ENCODE assay signal across 8 cellular contexts in the genomic region with DNA sequence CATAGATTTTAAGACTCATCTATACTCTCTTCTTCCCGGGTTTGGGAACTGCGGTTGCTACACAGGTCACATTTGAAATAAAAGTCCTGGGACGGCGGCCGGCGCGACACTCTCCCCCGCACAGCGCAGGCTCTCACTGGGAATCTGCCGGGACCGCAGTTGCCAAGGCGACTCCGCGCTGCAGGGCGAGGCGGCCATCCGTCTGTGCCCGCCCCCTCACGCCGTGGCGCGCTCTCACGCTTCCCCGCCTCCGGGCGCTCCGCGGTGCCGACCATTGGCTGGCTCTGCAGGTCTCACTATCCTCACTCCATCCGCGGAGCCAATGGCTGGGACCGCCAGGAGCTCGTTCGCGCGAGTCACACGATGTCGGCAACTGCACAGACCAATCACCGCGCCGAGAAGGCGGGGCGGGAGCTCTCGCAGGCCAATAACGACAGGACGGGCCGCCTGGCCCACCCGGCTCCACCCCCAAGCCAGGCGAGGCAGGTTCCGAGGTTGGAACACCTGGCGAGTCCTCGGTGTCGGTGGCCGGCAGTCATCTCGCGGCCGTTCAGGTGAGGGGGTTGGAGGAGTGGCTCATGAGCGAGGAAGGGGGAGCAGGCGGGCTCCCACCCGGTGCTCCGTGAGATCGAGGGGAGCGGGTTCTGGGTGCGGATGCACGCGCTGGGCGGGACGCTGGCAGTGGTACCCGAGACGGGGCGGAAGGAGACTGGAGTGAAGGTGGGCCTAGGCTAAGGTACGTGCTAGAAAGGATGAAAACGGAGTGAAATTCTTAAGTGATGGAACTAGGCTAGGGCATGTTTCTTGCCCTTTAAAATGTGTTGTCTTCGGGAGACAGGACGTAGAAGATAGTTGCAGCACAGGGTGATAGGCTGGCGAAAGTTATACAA. TPM values are rescaled to one million over a fixed set of nuclear protein-coding genes. Genes with fewer than 3 reads are reported as not detected.
A peak's percentile ranks its signal among the peaks of the same experiment; 100 is the strongest.
DNase-seq lines count a peak whose midpoint lies in the region; ATAC-seq and TF ChIP-seq lines count a peak whose summit lies in the region.

Gene MSMO1, plus strand, starts transcription at position 459 of the 890 bp plus-strand sequence. CDS start 5,702 bp downstream, outside the sequence.

- peak; percentile 97 to 99 (median 98) for DNase-seq in CD4-positive, alpha-beta memory T cell
- DNase-seq in HK-2 (ENCODE audit: unreplicated experiment) (peak; percentile 99), NCI-H82 treated with DMSO at 0.1 percent for 48 hours (lab: John Stamatoyannopoulos, UW; ENCODE audit: unreplicated experiment) (peak; percentile 78)
- peak; percentile 99 for DNase-seq in activated CD4-positive, alpha-beta memory T cell treated with anti-CD3 and anti-CD28 coated beads for 36 hours
- DNase-seq in stimulated activated CD4-positive, alpha-beta T cell treated with anti-CD3 and anti-CD28 coated beads, Interleukin-4, amount 100 ng/mL, for 24 hours, result peak; percentile 99

- no peaks in the 10 kb centered on the region for H3K27me3 Mint-ChIP-seq in CD4-positive, alpha-beta memory T cell
- H3K27me3 Mint-ChIP-seq in activated CD4-positive, alpha-beta memory T cell treated with anti-CD3 and anti-CD28 coated beads for 36 hours, result no peaks in the 10 kb centered on the region

- no peaks in the 10 kb centered on the region for H3K36me3 ChIP-seq in CD4-positive, alpha-beta memory T cell (ENCODE audit: insufficient read depth, low read length)
- H3K36me3 ChIP-seq in duodenal mucosa (ENCODE audit: control insufficient read depth in 1 of 2, insufficient read depth in 2 of 2, low read length in 2 of 2) (no peaks in the 10 kb centered on the region), liver (ENCODE audit: control insufficient read depth in 4 of 4, insufficient read depth in 3 of 4, low read depth in 1 of 4, low read length in 3 of 4) (no peaks in the 10 kb centered on the region)

- peak; percentile 10 to 23 for TF ChIP-seq RAD21 in liver (IDR thresholded peaks at IDR 0.05)

- intact Hi-C loops in CD4-positive, alpha-beta memory T cell (cut with micrococcal nuclease), result loop anchor here (1.0 to 10.0 kb wide), 6 partner anchors 73 to 1833 kb away; partner anchors contain the start of genes KLHL2, TMA16 and TMEM192
- intact Hi-C loops in activated CD4-positive, alpha-beta memory T cell treated with anti-CD3 and anti-CD28 coated beads for 36 hours (cut with micrococcal nuclease), result loop anchor here (1.0 to 2.0 kb wide), 6 partner anchors 25 to 371 kb away; partner anchors contain the start of genes KLHL2 and TMEM192

- peak within 1 kb of the TSS; percentile 74 to 96 for H3K4me3 ChIP-seq in CD4-positive, alpha-beta memory T cell (ENCODE audit: low read length in 2 of 2)
- H3K4me3 ChIP-seq in duodenal mucosa (ENCODE audit: low read depth in 1 of 2, low read length in 2 of 2) (peak within 1 kb of the TSS; percentile 86 to 95), liver (ENCODE audit: low read depth in 1 of 3, low read length in 3 of 3) (peak within 1 kb of the TSS; percentile 68 to 95 (median 93))

- no peak within 1 kb of the TSS for H3K4me3 Mint-ChIP-seq in CD4-positive, alpha-beta memory T cell
- no peak within 1 kb of the TSS for H3K4me3 Mint-ChIP-seq in activated CD4-positive, alpha-beta memory T cell treated with anti-CD3 and anti-CD28 coated beads for 36 hours

- no peaks in the 10 kb centered on the region for H3K9me3 Mint-ChIP-seq in CD4-positive, alpha-beta memory T cell
- H3K9me3 Mint-ChIP-seq in activated CD4-positive, alpha-beta memory T cell treated with anti-CD3 and anti-CD28 coated beads for 36 hours, result no peaks in the 10 kb centered on the region

- peak; percentile 98 for ATAC-seq in GM19455 (IDR thresholded peaks at IDR 0.05; ENCODE audit: unreplicated experiment)

- under 1% methylated on average over 76 of the region's 76 CpGs for WGBS in liver

- TF ChIP-seq CTCF in liver (IDR thresholded peaks at IDR 0.05; ENCODE audit: low read depth, low read length, missing input control), result no peak

- no peak within 1 kb of the TSS for H3K27ac Mint-ChIP-seq in CD4-positive, alpha-beta memory T cell
- no peak within 1 kb of the TSS for H3K27ac Mint-ChIP-seq in activated CD4-positive, alpha-beta memory T cell treated with anti-CD3 and anti-CD28 coated beads for 36 hours

- peak within 1 kb of the TSS; percentile 74 for H3K27ac ChIP-seq in CD4-positive, alpha-beta memory T cell (ENCODE audit: low read depth, low read length)
- peak within 1 kb of the TSS; percentile 73 for H3K27ac ChIP-seq in duodenal mucosa (ENCODE audit: low read depth, low read length)
- peak within 1 kb of the TSS; percentile 94 to 97 for H3K27ac ChIP-seq in liver (ENCODE audit: low read depth in 1 of 2, low read length in 2 of 2)

- H3K9ac ChIP-seq in duodenal mucosa (ENCODE audit: low read depth in 1 of 2, low read length in 2 of 2) (peak within 1 kb of the TSS; percentile 78 to 97), liver (ENCODE audit: low read depth in 1 of 2, low read length in 2 of 2) (peak within 1 kb of the TSS; percentile 92 to 99)

- CTCF ChIA-PET in CD4-positive, alpha-beta memory T cell (lab: Charles Lee; ENCODE audit: partially characterized antibody), result interaction anchor here (1.0 to 4.5 kb wide), 3 partner anchors 18 to 215 kb away, joined by 3 to 19 read pairs (median 6); partner anchors contain the start of gene TMEM192
- CTCF ChIA-PET in activated CD4-positive, alpha-beta memory T cell treated with anti-CD3 and anti-CD28 coated beads for 36 hours (lab: Charles Lee), result interaction anchor here (0.7 to 2.1 kb wide), 4 partner anchors 18 to 215 kb away, joined by 3 to 12 read pairs (median 8); partner anchors contain the start of genes CPE and TMEM192

- H3K36me3 Mint-ChIP-seq in CD4-positive, alpha-beta memory T cell, result peaks cover 0 to 14% of the 10 kb centered on the region in 2 donors
- peaks cover 23% of the 10 kb centered on the region for H3K36me3 Mint-ChIP-seq in activated CD4-positive, alpha-beta memory T cell treated with anti-CD3 and anti-CD28 coated beads for 36 hours

- H3K27me3 ChIP-seq in CD4-positive, alpha-beta memory T cell (ENCODE audit: insufficient read depth, low read length), result no peaks in the 10 kb centered on the region
- H3K27me3 ChIP-seq in duodenal mucosa (ENCODE audit: control insufficient read depth in 1 of 2, insufficient read depth in 2 of 2, low read length in 2 of 2) (no peaks in the 10 kb centered on the region), liver (ENCODE audit: control insufficient read depth in 4 of 4, insufficient read depth in 4 of 4, low read length in 3 of 4) (no peaks in the 10 kb centered on the region)

- POLR2A ChIA-PET in CD4-positive, alpha-beta memory T cell (lab: Charles Lee; ENCODE audit: partially characterized antibody), result interaction anchor here (0.6 to 3.7 kb wide), 11 partner anchors 12 to 1833 kb away, joined by 3 to 27 read pairs (median 4); partner anchors contain the start of genes TMA16 and TMEM192
- POLR2A ChIA-PET in activated CD4-positive, alpha-beta memory T cell treated with anti-CD3 and anti-CD28 coated beads for 36 hours (lab: Charles Lee), result interaction anchor here (1.0 kb wide), 2 partner anchors 120 to 137 kb away, joined by 3 to 4 read pairs; partner anchors contain the start of gene KLHL2

- peaks cover 21 to 38% (median 28%) of the 10 kb centered on the region in 4 donors for H3K4me1 Mint-ChIP-seq in CD4-positive, alpha-beta memory T cell
- peaks cover 37% of the 10 kb centered on the region for H3K4me1 Mint-ChIP-seq in activated CD4-positive, alpha-beta memory T cell treated with anti-CD3 and anti-CD28 coated beads for 36 hours (ENCODE audit: low read depth)

- no peaks in the 10 kb centered on the region for H3K9me3 ChIP-seq in CD4-positive, alpha-beta memory T cell (ENCODE audit: control insufficient read depth in 1 of 2, low read length in 2 of 2)
- no peaks in the 10 kb centered on the region for H3K9me3 ChIP-seq in duodenal mucosa (ENCODE audit: control insufficient read depth in 1 of 2, low read length in 2 of 2)
- H3K9me3 ChIP-seq in liver (ENCODE audit: control insufficient read depth in 4 of 4, low read length in 3 of 4), result no peaks in the 10 kb centered on the region

- peaks cover 51% of the 10 kb centered on the region for H3K4me1 ChIP-seq in CD4-positive, alpha-beta memory T cell (ENCODE audit: insufficient read depth, low read length)
- peaks cover 29% of the 10 kb centered on the region in 2 donors for H3K4me1 ChIP-seq in duodenal mucosa (ENCODE audit: control insufficient read depth in 1 of 2, insufficient read depth in 2 of 2, low read length in 2 of 2)
- peaks cover 2 to 39% (median 16%) of the 10 kb centered on the region in 4 donors for H3K4me1 ChIP-seq in liver (ENCODE audit: control insufficient read depth in 4 of 4, insufficient read depth in 4 of 4, low read length in 3 of 4)

TF ChIP-seq in liver, 16 proteins besides CTCF, POLR2A, EP300 and RAD21 (continues in another document):
- TF ChIP-seq EGR1 (IDR thresholded peaks at IDR 0.05; ENCODE audit: low read depth in 2 of 2) (peak; percentile 93 to 95), NR2F2 (IDR thresholded peaks at IDR 0.05) (no peak), ATF3 (IDR thresholded peaks at IDR 0.05) (no peak), ZBTB33 (IDR thresholded peaks at IDR 0.05) (peak; percentile 38), YY1 (IDR thresholded peaks at IDR 0.05) (peak; percentile 94), JUND (IDR thresholded peaks at IDR 0.05) (no peak)

RNA-seq across cellular contexts. Expression of gene MSMO1, which starts in this region (rescaled TPM):
- total RNA-seq in CD4-positive, alpha-beta memory T cell, result 10 to 100 TPM; 24.4 to 24.8 TPM
- polyA plus RNA-seq in CD4-positive, alpha-beta memory T cell, result 10 to 100 TPM; 28.5 to 34.0 TPM
- total RNA-seq in activated CD4-positive, alpha-beta memory T cell treated with anti-CD3 and anti-CD28 coated beads for 36 hours, result 10 to 100 TPM; 63.7 to 67.1 TPM
- 100 to 1,000 TPM; 448 to 721 TPM for total RNA-seq in liver
- polyA plus RNA-seq in liver, result 100 to 1,000 TPM; 153 to 204 TPM

Comparison
In these comparisons a context has a peak if more than half of its experiments do, and no peak if none do; other contexts are left out.
1. Peak in every context shown above with its lines: DNase-seq, ATAC-seq, H3K4me3 ChIP-seq and H3K27ac ChIP-seq.
2. RNA of gene MSMO1 (total RNA-seq): 448 to 721 TPM in liver; 63.7 to 67.1 TPM in activated CD4-positive, alpha-beta memory T cell treated with anti-CD3 and anti-CD28 coated beads for 36 hours and 24.4 to 24.8 TPM in CD4-positive, alpha-beta memory T cell; every median in the first group is over 4 times any median in the second.
3. RNA of gene MSMO1 (polyA plus RNA-seq): 153 to 204 TPM in liver; 28.5 to 34.0 TPM in CD4-positive, alpha-beta memory T cell; every median in the first group is over 4 times any median in the second.